ENCODE assay signal across 22 cellular contexts in the genomic region with DNA sequence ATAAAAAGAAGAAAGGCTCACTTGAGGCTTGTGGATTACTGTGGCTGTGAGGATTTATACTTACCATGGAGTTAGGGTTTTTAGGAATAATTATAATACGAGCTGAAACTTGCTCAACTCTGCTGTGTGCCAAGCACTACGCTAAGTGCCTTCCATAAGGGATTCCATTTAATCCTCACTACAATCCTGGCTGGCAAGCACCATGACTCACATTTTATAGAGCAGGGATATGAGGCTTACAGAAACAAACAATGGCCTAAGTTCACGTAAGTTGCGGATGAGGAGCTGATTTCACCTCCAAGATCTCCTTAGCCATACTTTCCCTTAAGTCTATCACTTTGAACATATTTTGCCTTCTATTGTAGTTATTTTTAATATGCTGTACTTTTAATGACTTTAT. TPM values are rescaled to one million over a fixed set of nuclear protein-coding genes. Genes with fewer than 3 reads are reported as not detected.
DNase-seq lines count a peak whose midpoint lies in the region; ATAC-seq, FAIRE-seq and TF ChIP-seq lines count a peak whose summit lies in the region.
"Had no signal": no experiment of that assay in that cellular context is flagged by ENCODE, and none has a peak within 500 bp of the region (broad histone marks: within the 10 kb centered on the region; RNA-seq: fewer than 3 reads in every experiment).

No MANE protein-coding gene starts in this region.

- H3K36me3 Mint-ChIP-seq in T-cell: no peaks in the 10 kb centered on the region
- H3K36me3 Mint-ChIP-seq: neural progenitor cell had no signal

- CTCF ChIA-PET in RWPE1 (lab: Yijun Ruan, JAX) (interaction anchor here (0.5 to 0.6 kb wide), 2 partner anchors 40 to 92 kb away, joined by 4 read pairs; no protein-coding TSS in a partner anchor), T-cell (lab: Charles Lee) (no interaction called here)

- POLR2A ChIA-PET in RWPE1 (lab: Yijun Ruan, JAX; ENCODE audit: low non-redundant PET) (no interaction called here), T-cell (lab: Charles Lee) (interaction anchor here (0.6 kb wide), 2 partner anchors 458 to 1468 kb away, joined by 5 to 8 read pairs; no protein-coding TSS in a partner anchor)

- TF ChIP-seq CTCF in RWPE1 (conservative IDR thresholded peaks at IDR 0.05; ENCODE audit: low read depth) (no peak), fibroblast of lung (conservative IDR thresholded peaks at IDR 0.05 in 1 of 2, IDR thresholded peaks at IDR 0.05 in 1 of 2; ENCODE audit: low read depth in 1 of 2, low read length in 2 of 2) (no peak)

- H3K27me3 Mint-ChIP-seq in T-cell: peaks cover 6 to 8% of the 10 kb centered on the region in 2 donors

- H3K4me2 ChIP-seq in fibroblast of lung (ENCODE audit: extremely low read depth, insufficient read depth, low read length): no peak overlapping the region
- H3K4me2 ChIP-seq: neural progenitor cell had no signal

- H3K36me3 ChIP-seq in fibroblast of lung (ENCODE audit: control insufficient read depth, insufficient read depth, low read length): no peaks in the 10 kb centered on the region
- H3K36me3 ChIP-seq: neural progenitor cell, tibial artery had no signal

- H4K20me1 ChIP-seq in fibroblast of lung (ENCODE audit: control insufficient read depth, extremely low read depth, insufficient read depth, low read length): no peaks in the 10 kb centered on the region

- peak; percentile 44 for DNase-seq in H54 (ENCODE audit: insufficient read length, low spot score)
- peak; percentile 84 for DNase-seq in RWPE1 (ENCODE audit: low spot score)
- peak; percentile 30 to 67 for DNase-seq in fibroblast of lung (ENCODE audit: low read depth in 2 of 2)
- DNase-seq in skeletal muscle cell (ENCODE audit: low read depth): peak; percentile 17
- DNase-seq in activated effector memory CD4-positive, alpha-beta T cell treated with Interleukin-2 at 50 U/mL for 16 hours: no peak
- no peak for DNase-seq in T-cell
- no peak for DNase-seq in RPMI8226
- DNase-seq: activated CD4-positive, alpha-beta T cell treated with anti-CD3 and anti-CD28 coated beads for 4 hours; endodermal cell; GOT3; islet precursor cell; NCI-H1092 treated with DMSO at 0.1 percent for 48 hours; NCI-H2171; SHP77 treated with DMSO at 0.1 percent for 48 hours; stimulated activated CD4-positive, alpha-beta T cell treated with anti-CD3 and anti-CD28 coated beads, Interleukin-4, amount 100 ng/mL, for 24 hours; tibial artery had no signal

- peak overlapping the region; percentile 88 for H3K27ac ChIP-seq in RWPE1
- H3K27ac ChIP-seq in fibroblast of lung (ENCODE audit: insufficient read depth, low read length): no peak overlapping the region
- H3K27ac ChIP-seq: neural progenitor cell, tibial artery had no signal

- no peaks in the 10 kb centered on the region for H3K9me3 Mint-ChIP-seq in T-cell
- H3K9me3 Mint-ChIP-seq: central memory CD8-positive, alpha-beta T cell; endodermal cell; neural progenitor cell had no signal

- no peaks in the 10 kb centered on the region for H3K27me3 ChIP-seq in fibroblast of lung (ENCODE audit: control insufficient read depth, insufficient read depth, low read length)
- H3K27me3 ChIP-seq: neural progenitor cell had no signal

- no peak overlapping the region for H3K4me3 Mint-ChIP-seq in T-cell
- H3K4me3 Mint-ChIP-seq: activated naive CD8-positive, alpha-beta T cell; central memory CD8-positive, alpha-beta T cell; endodermal cell; IgD-negative memory B cell; neural progenitor cell had no signal

- TF ChIP-seq POLR2A in H54 (IDR thresholded peaks at IDR 0.05; ENCODE audit: low read depth, low read length): no peak

- no peaks in the 10 kb centered on the region for H3K9me3 ChIP-seq in fibroblast of lung (ENCODE audit: control insufficient read depth, insufficient read depth, low read depth, low read length)
- H3K9me3 ChIP-seq: tibial artery had no signal

- peak; percentile 75 for FAIRE-seq in H54 (lab: Jason Lieb, UNC)

- H3K79me2 ChIP-seq in fibroblast of lung (ENCODE audit: control insufficient read depth, insufficient read depth, low read length): no peaks in the 10 kb centered on the region

- no peaks in the 10 kb centered on the region for H3K4me1 ChIP-seq in fibroblast of lung (ENCODE audit: control insufficient read depth, extremely low read depth, insufficient read depth, low read length)
- H3K4me1 ChIP-seq: neural progenitor cell, tibial artery had no signal

- ATAC-seq in GM19035 (IDR thresholded peaks at IDR 0.05; ENCODE audit: unreplicated experiment) (no peak), T-cell (replicated peaks in 1 of 4) (no peak)
- ATAC-seq: sciatic nerve had no signal

- H2AFZ ChIP-seq in fibroblast of lung (ENCODE audit: low read length): no peak overlapping the region
- H2AFZ ChIP-seq: neural progenitor cell had no signal

- no peak overlapping the region for H3K27ac Mint-ChIP-seq in T-cell
- H3K27ac Mint-ChIP-seq: activated naive CD8-positive, alpha-beta T cell; endodermal cell; neural progenitor cell had no signal

- H3K4me1 Mint-ChIP-seq in T-cell: no peaks in the 10 kb centered on the region
- H3K4me1 Mint-ChIP-seq: central memory CD8-positive, alpha-beta T cell; IgD-negative memory B cell had no signal

- H3K4me3 ChIP-seq in fibroblast of lung (replicated peaks in 1 of 4; ENCODE audit: control extremely low read depth in 1 of 4, insufficient read depth in 1 of 4, low read depth in 3 of 4, low read length in 4 of 4) (no peak overlapping the region), skeletal muscle cell (ENCODE audit: low read depth, low read length) (no peak overlapping the region)
- H3K4me3 ChIP-seq: neural progenitor cell, tibial artery had no signal

- no peak overlapping the region for H3K9ac ChIP-seq in fibroblast of lung (ENCODE audit: insufficient read depth, low read length)
- H3K9ac ChIP-seq: neural progenitor cell had no signal

RNA-seq across cellular contexts. Expression of a gene that starts 43.9 kb away (rescaled TPM):
- 56.0 and 74.8 TPM in 2 replicates for total RNA-seq in fibroblast of lung
- polyA plus RNA-seq in fibroblast of lung: 87.6 and 98.4 TPM in 2 replicates
- polyA plus RNA-seq in fibroblast of lung (2012): 58.4 and 60.7 TPM in 2 replicates
- polyA minus RNA-seq in fibroblast of lung (ENCODE audit: low replicate concordance): 5.9 and 8.0 TPM in 2 replicates
- total RNA-seq in T-cell: 10 to 100 TPM; 40.6 to 52.6 (median 48.3) TPM

Comparison
In these comparisons a context has a peak if more than half of its experiments do, and no peak if none do; other contexts are left out.
1. DNase-seq: peak in H54 (single experiment), RWPE1 (single experiment), fibroblast of lung (2 of 2) and skeletal muscle cell (single experiment); none in activated effector memory CD4-positive, alpha-beta T cell treated with Interleukin-2 at 50 U/mL for 16 hours (single experiment), T-cell (0 of 34) and RPMI8226 (single experiment).